In genomic region chr14:58587271-58587670, GRCh38 we compare ENCODE assay signal across 24 cellular contexts. TPM values are rescaled to one million over a fixed set of nuclear protein-coding genes. Genes with fewer than 3 reads are reported as not detected.
DNase-seq lines count a peak whose midpoint lies in the region; FAIRE-seq and TF ChIP-seq lines count a peak whose summit lies in the region.
"Had no signal": no experiment of that assay in that cellular context is flagged by ENCODE, and none has a peak within 500 bp of the region (broad histone marks: within the 10 kb centered on the region; RNA-seq: fewer than 3 reads in every experiment).

No MANE protein-coding gene starts in this region.

- peaks cover 14% of the 10 kb centered on the region for H3K27me3 Mint-ChIP-seq in HFFc6 (ENCODE audit: insufficient read depth)
- H3K27me3 Mint-ChIP-seq in astrocyte (ENCODE audit: low read depth, unreplicated experiment), result no peaks in the 10 kb centered on the region
- H3K27me3 Mint-ChIP-seq: CD4-positive, CD25-positive, alpha-beta regulatory T cell; stimulated activated naive B cell treated with anti-CD40 and anti-IgM and Interleukin-4, amounts not matched to agents 10 μg/mL and 1 μg/mL and 100 μg/mL, for 72 hours had no signal

- H3K4me2 ChIP-seq in astrocyte (ENCODE audit: low read length), result peak overlapping the region; percentile 3

- H3K36me3 Mint-ChIP-seq in HFFc6 (ENCODE audit: low read depth), result peaks cover 7% of the 10 kb centered on the region; the same call in 1 of the 2 replicates
- no peaks in the 10 kb centered on the region for H3K36me3 Mint-ChIP-seq in astrocyte (ENCODE audit: low read depth, unreplicated experiment)

- CTCF ChIA-PET in AG04450 (lab: Charles Lee), result interaction anchor here (0.8 kb wide), 1 partner anchor 47 kb away, joined by 3 read pairs; no protein-coding TSS in a partner anchor

- H3K36me3 ChIP-seq in astrocyte (ENCODE audit: insufficient read depth, low read length) (no peaks in the 10 kb centered on the region), SJCRH30 (no peaks in the 10 kb centered on the region)
- H3K36me3 ChIP-seq: thyroid gland had no signal

- peaks cover 31% of the 10 kb centered on the region for H3K4me1 Mint-ChIP-seq in HFFc6 (ENCODE audit: low read depth)
- H3K4me1 Mint-ChIP-seq in astrocyte (ENCODE audit: low read depth, unreplicated experiment), result peaks cover 8% of the 10 kb centered on the region
- H3K4me1 Mint-ChIP-seq: CD4-positive, CD25-positive, alpha-beta regulatory T cell; stimulated activated naive B cell treated with anti-CD40 and anti-IgM and Interleukin-4, amounts not matched to agents 10 μg/mL and 1 μg/mL and 100 μg/mL, for 72 hours had no signal

- peaks cover 6% of the 10 kb centered on the region for H3K4me1 ChIP-seq in astrocyte (ENCODE audit: insufficient read depth, low read length)
- no peaks in the 10 kb centered on the region for H3K4me1 ChIP-seq in SJCRH30
- H3K4me1 ChIP-seq: thyroid gland had no signal

- H3K79me2 ChIP-seq in astrocyte (ENCODE audit: insufficient read depth, low read length), result no peaks in the 10 kb centered on the region

- H3K27ac ChIP-seq in AG04450 (ENCODE audit: low read depth, low read length) (peak overlapping the region; percentile 22), astrocyte (ENCODE audit: low read depth, low read length) (no peak overlapping the region), SJCRH30 (no peak overlapping the region)
- H3K27ac ChIP-seq: HL-60, thyroid gland had no signal

- no peak overlapping the region for H3K9ac ChIP-seq in astrocyte (ENCODE audit: low read length)

- H2AFZ ChIP-seq in astrocyte (ENCODE audit: low read depth, low read length), result no peak overlapping the region

- H3K4me3 Mint-ChIP-seq in HFFc6 (no peak overlapping the region), astrocyte (ENCODE audit: unreplicated experiment) (no peak overlapping the region)
- H3K4me3 Mint-ChIP-seq: CD4-positive, CD25-positive, alpha-beta regulatory T cell; stimulated activated naive B cell treated with anti-CD40 and anti-IgM and Interleukin-4, amounts not matched to agents 10 μg/mL and 1 μg/mL and 100 μg/mL, for 72 hours had no signal

- H3K9me3 ChIP-seq in AG04450 (ENCODE audit: control insufficient read depth, insufficient read depth, low read length) (no peaks in the 10 kb centered on the region), astrocyte (ENCODE audit: insufficient read depth, low read depth, low read length) (no peaks in the 10 kb centered on the region), SJCRH30 (replicated peaks) (no peaks in the 10 kb centered on the region)
- H3K9me3 ChIP-seq: thyroid gland had no signal

- H4K20me1 ChIP-seq in astrocyte (ENCODE audit: insufficient read depth, low read length), result no peaks in the 10 kb centered on the region

- TF ChIP-seq CTCF in AG04450 (IDR thresholded peaks at IDR 0.05; ENCODE audit: low read depth, low read length) (no peak), HFFc6 (IDR thresholded peaks at IDR 0.05) (no peak), astrocyte (IDR thresholded peaks at IDR 0.05; ENCODE audit: insufficient read depth, low read depth, low read length) (no peak), fibroblast of villous mesenchyme (IDR thresholded peaks at IDR 0.05; ENCODE audit: insufficient read depth, low read depth, low read length) (no peak)

- no peak overlapping the region for H3K4me3 ChIP-seq in AG04450 (ENCODE audit: low read depth, low read length)
- H3K4me3 ChIP-seq in astrocyte (ENCODE audit: insufficient read depth, low read depth, low read length), result no peak overlapping the region
- no peak overlapping the region for H3K4me3 ChIP-seq in fibroblast of villous mesenchyme (ENCODE audit: low read depth, low read length)
- no peak overlapping the region for H3K4me3 ChIP-seq in SJCRH30
- H3K4me3 ChIP-seq: K562, thyroid gland had no signal

- H3K27ac Mint-ChIP-seq in HFFc6, result peak overlapping the region; percentile 33
- H3K27ac Mint-ChIP-seq in astrocyte (ENCODE audit: unreplicated experiment), result no peak overlapping the region
- H3K27ac Mint-ChIP-seq: CD4-positive, CD25-positive, alpha-beta regulatory T cell; stimulated activated naive B cell treated with anti-CD40 and anti-IgM and Interleukin-4, amounts not matched to agents 10 μg/mL and 1 μg/mL and 100 μg/mL, for 72 hours had no signal

- H3K9me3 Mint-ChIP-seq in HFFc6 (peaks cover 8% of the 10 kb centered on the region; the same call in 1 of the 2 replicates), astrocyte (ENCODE audit: unreplicated experiment) (peaks cover 8% of the 10 kb centered on the region)

- DNase-seq in AG04450 (ENCODE audit: low read depth, low spot score), result peak; percentile 54
- peak; percentile 57 for DNase-seq in HFFc6
- DNase-seq in astrocyte (ENCODE audit: low read depth), result peak; percentile 82
- DNase-seq in fibroblast of villous mesenchyme (ENCODE audit: low read depth), result peak; percentile 56
- DNase-seq in HK-2 (ENCODE audit: unreplicated experiment), result no peak
- no peak for DNase-seq in SW480 (ENCODE audit: low spot score)
- DNase-seq in SJCRH30, result no peak
- no peak for DNase-seq in NCI-H146 (lab: John Stamatoyannopoulos, UW)
- DNase-seq: 8988T; activated CD4-positive, alpha-beta T cell treated with anti-CD3 and anti-CD28 coated beads for 4 hours; activated effector memory CD4-positive, alpha-beta T cell treated with Interleukin-2 at 50 U/mL for 16 hours; CD4-positive, CD25-positive, alpha-beta regulatory T cell; DMS53; H7; NCI-H1105; retina; stimulated activated naive B cell treated with anti-CD40 and anti-IgM and Interleukin-4, amounts not matched to agents 10 μg/mL and 1 μg/mL and 100 μg/mL, for 72 hours; T1000; thyroid gland had no signal

- peak; percentile 97 for FAIRE-seq in astrocyte (lab: Jason Lieb, UNC)
- FAIRE-seq: colon, endometrium, K562 had no signal

- POLR2A ChIA-PET in AG04450 (lab: Yijun Ruan, JAX), result interaction anchor here (0.7 kb wide), 2 partner anchors 150 to 447 kb away, joined by 3 to 5 read pairs; no protein-coding TSS in a partner anchor

- no peaks in the 10 kb centered on the region for H3K27me3 ChIP-seq in AG04450 (ENCODE audit: control insufficient read depth, insufficient read depth, low read length)
- H3K27me3 ChIP-seq in astrocyte (ENCODE audit: insufficient read depth, low read length), result no peaks in the 10 kb centered on the region
- H3K27me3 ChIP-seq in SJCRH30, result no peaks in the 10 kb centered on the region
- H3K27me3 ChIP-seq: thyroid gland had no signal

RNA-seq across cellular contexts. Expression of gene DACT1, which starts 50.5 kb away (rescaled TPM):
- polyA plus RNA-seq in AG04450 (2011; rRNA removed), result 6.1 and 6.2 TPM in 2 replicates
- polyA minus RNA-seq in AG04450 (2011; rRNA and poly(A)+ RNA removed), result 7.3 and 7.9 TPM in 2 replicates
- total RNA-seq in HFFc6 (2021; fragmentation: NEBNext Ultra II Directional; extraction: Animal tissue kit (Norgen Biotek cat#: 25700)), result 1 to 10 TPM; 3.9 to 4.9 (median 4.5) TPM
- total RNA-seq in astrocyte (49.3 and 55.0 TPM in 2 replicates), fibroblast of villous mesenchyme (6.9 and 35.8 TPM in 2 replicates)
- total RNA-seq in SJCRH30 (2014; rRNA removed; shearing (Covaris generic)), result 4.2 and 5.4 TPM in 2 replicates
- total RNA-seq: OCI-LY7 had no signal

Comparison
In these comparisons a context has a peak if more than half of its experiments do, and no peak if none do; other contexts are left out.
1. DNase-seq: peak in AG04450 (single experiment), HFFc6 (single experiment), astrocyte (single experiment) and fibroblast of villous mesenchyme (single experiment); none in HK-2 (single experiment), SW480 (single experiment), SJCRH30 (0 of 2) and NCI-H146 (single experiment).